Comparison of ENCODE assay signal across 19 cellular contexts in the genomic region with DNA sequence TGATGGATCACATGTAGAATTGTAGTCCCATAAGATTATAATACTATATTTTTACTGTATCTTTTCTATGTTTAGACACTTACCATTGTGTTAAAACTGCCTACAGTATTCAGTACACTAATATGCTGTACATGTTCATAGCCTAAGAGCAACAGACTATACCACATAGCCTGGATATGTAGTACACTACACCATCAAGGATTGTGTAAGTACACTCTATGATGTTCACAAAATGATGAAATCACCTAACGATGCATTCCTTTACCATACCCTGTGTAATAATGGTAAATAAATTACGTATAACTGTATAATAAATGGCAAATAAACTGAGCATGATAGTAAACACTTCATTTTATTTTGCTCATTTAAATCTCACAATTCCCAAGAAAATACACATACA.
DNase-seq lines count a peak whose midpoint lies in the region; ATAC-seq and TF ChIP-seq lines count a peak whose summit lies in the region.
"Had no signal": no experiment of that assay in that cellular context is flagged by ENCODE, and none has a peak within 500 bp of the region (broad histone marks: within the 10 kb centered on the region; RNA-seq: fewer than 3 reads in every experiment).

No MANE protein-coding gene starts in this region.

- H3K36me3 Mint-ChIP-seq in GM23338 (ENCODE audit: low read depth) = peaks cover 40% of the 10 kb centered on the region

- H3K36me3 ChIP-seq in ACC112 (ENCODE audit: insufficient read depth, low read length) (peaks cover 32% of the 10 kb centered on the region), SJSA1 (peaks cover 31% of the 10 kb centered on the region), psoas muscle (ENCODE audit: insufficient read depth in 1 of 2, low read depth in 1 of 2) (peaks cover 0 to 7% of the 10 kb centered on the region in 2 donors), GM23338 (ENCODE audit: insufficient read depth) (0 out of 2 replicates have a peak, but pooled peaks cover 6% of the 10 kb centered on the region)
- H3K36me3 ChIP-seq: HAP-1 had no signal

- H3K9me3 ChIP-seq in SJSA1 (replicated peaks) (peaks cover 9% of the 10 kb centered on the region), psoas muscle (no peaks in the 10 kb centered on the region)

- no peaks in the 10 kb centered on the region for H3K27me3 ChIP-seq in ACC112 (ENCODE audit: insufficient read depth, low read length)
- H3K27me3 ChIP-seq in SJSA1 (replicated peaks) = no peaks in the 10 kb centered on the region
- H3K27me3 ChIP-seq in psoas muscle (ENCODE audit: insufficient read depth in 3 of 3, low read length in 2 of 3) = no peaks in the 10 kb centered on the region
- no peaks in the 10 kb centered on the region for H3K27me3 ChIP-seq in GM23338 (ENCODE audit: insufficient read depth)

- peaks cover 20% of the 10 kb centered on the region for H3K79me2 ChIP-seq in ACC112 (ENCODE audit: control insufficient read depth, insufficient read depth, low read length, unreplicated experiment)
- 0 out of 2 replicates have a peak, but pooled peaks cover 6% of the 10 kb centered on the region for H3K79me2 ChIP-seq in GM23338 (replicated peaks; ENCODE audit: insufficient read depth)

- no peaks in the 10 kb centered on the region for H3K9me2 ChIP-seq in GM23338 (ENCODE audit: insufficient read depth)

- no peak overlapping the region for H3K4me3 Mint-ChIP-seq in GM23338
- H3K4me3 Mint-ChIP-seq: activated CD4-positive, alpha-beta T cell treated with anti-CD3 and anti-CD28 coated beads, Interleukin-2, amount 10 ng/mL, durations not matched to agents 24 days and 14 days; CD4-positive, alpha-beta memory T cell had no signal

- H3K27me3 Mint-ChIP-seq in GM23338 (ENCODE audit: insufficient read depth, low read depth, poor library complexity) = no peaks in the 10 kb centered on the region
- H3K27me3 Mint-ChIP-seq: activated CD4-positive, alpha-beta T cell treated with anti-CD3 and anti-CD28 coated beads, Interleukin-2, amount 10 ng/mL, durations not matched to agents 24 days and 14 days; CD4-positive, alpha-beta memory T cell; IgD-negative memory B cell had no signal

- H3K9me3 Mint-ChIP-seq in GM23338 = peaks cover 31% of the 10 kb centered on the region

- peak in 3 of 4 donors; percentile 49 to 67 (median 62) for ATAC-seq in psoas muscle
- no peak for ATAC-seq in GM23338

- H3K27ac Mint-ChIP-seq in GM23338 = no peak overlapping the region
- H3K27ac Mint-ChIP-seq: activated CD4-positive, alpha-beta T cell treated with anti-CD3 and anti-CD28 coated beads, Interleukin-2, amount 10 ng/mL, durations not matched to agents 24 days and 14 days; CD4-positive, alpha-beta memory T cell; IgD-negative memory B cell had no signal

- H3F3A ChIP-seq in GM23338 (replicated peaks; ENCODE audit: low read depth) = no peaks in the 10 kb centered on the region

- peaks cover 35% of the 10 kb centered on the region for H3K4me1 ChIP-seq in ACC112 (ENCODE audit: control insufficient read depth, insufficient read depth, low read length, unreplicated experiment)
- peaks cover 31% of the 10 kb centered on the region for H3K4me1 ChIP-seq in SJSA1 (replicated peaks)
- peaks cover 41% of the 10 kb centered on the region for H3K4me1 ChIP-seq in psoas muscle
- no peaks in the 10 kb centered on the region; the same call in 1 of the 2 replicates for H3K4me1 ChIP-seq in GM23338 (ENCODE audit: insufficient read depth)
- H3K4me1 ChIP-seq: HAP-1 had no signal

- DNase-seq in SJSA1 (ENCODE audit: low read depth in 1 of 2, low spot score in 2 of 2) (no peak), fibroblast of mammary gland (ENCODE audit: low read depth) (peak; percentile 16), psoas muscle (no peak), GM23338 (ENCODE audit: low spot score) (no peak), NCI-H526 treated with DMSO at 0.1 percent for 48 hours (lab: John Stamatoyannopoulos, UW) (no peak), T-helper 9 cell (no peak), NCI-H2081 treated with DMSO at 0.1 percent for 48 hours (lab: John Stamatoyannopoulos, UW) (no peak)
- DNase-seq: activated CD4-positive, alpha-beta T cell treated with anti-CD3 and anti-CD28 coated beads, Interleukin-2, amount 10 ng/mL, durations not matched to agents 24 days and 14 days; anterior cingulate cortex; CD4-positive, alpha-beta memory T cell; DMS79; lower lobe of right lung; MM.1S; NCI-H187 treated with DMSO at 0.1 percent for 48 hours; NCI-H446 treated with DMSO at 0.1 percent for 48 hours; RPMI8226 had no signal

- H3K4me3 ChIP-seq in ACC112 (ENCODE audit: low read depth, low read length) (no peak overlapping the region), SJSA1 (no peak overlapping the region), fibroblast of mammary gland (ENCODE audit: control insufficient read depth, low read depth, low read length) (no peak overlapping the region), psoas muscle (peak overlapping the region; percentile 9), GM23338 (no peak overlapping the region)
- H3K4me3 ChIP-seq: HAP-1, lower lobe of right lung had no signal

- H4K20me1 ChIP-seq in GM23338 (replicated peaks; ENCODE audit: insufficient read depth) = no peaks in the 10 kb centered on the region

- TF ChIP-seq CTCF in fibroblast of mammary gland (conservative IDR thresholded peaks at IDR 0.05; ENCODE audit: control insufficient read depth, insufficient read depth, low read depth, low read length) (no peak), psoas muscle (IDR thresholded peaks at IDR 0.05) (no peak), GM23338 (conservative IDR thresholded peaks at IDR 0.05; ENCODE audit: low read depth in 2 of 2) (no peak)

- intact Hi-C loops in psoas muscle (cut with DNase I) = loop anchor here in 1 of 2 donors (2.0 kb wide), 1 partner anchor 61 kb away; a partner anchor contains a TSS

- H3K27ac ChIP-seq in ACC112 (ENCODE audit: low read depth, low read length) = peak overlapping the region; percentile 65
- H3K27ac ChIP-seq in SJSA1 = peak overlapping the region; percentile 81
- peak overlapping the region; percentile 96 for H3K27ac ChIP-seq in psoas muscle
- H3K27ac ChIP-seq in GM23338 (ENCODE audit: low read depth) = no peak overlapping the region
- H3K27ac ChIP-seq: lower lobe of right lung had no signal

- WGBS in psoas muscle, 3 donors = 84 to 89% (median 85%) methylated on average over 2 of the region's 2 CpGs

- no peak overlapping the region for H2AFZ ChIP-seq in ACC112 (ENCODE audit: low read length, unreplicated experiment)
- H2AFZ ChIP-seq in GM23338 = no peak overlapping the region

- peaks cover 8% of the 10 kb centered on the region for H3K4me1 Mint-ChIP-seq in GM23338

- no peak overlapping the region for H3K4me2 ChIP-seq in GM23338

TF ChIP-seq in GM23338, 12 proteins besides CTCF, POLR2A, EP300 and RAD21 (continues in another document):
- no peak for TF ChIP-seq ZNF331 (CRISPR knock-in tag; IDR thresholded peaks at IDR 0.05; ENCODE audit: low read depth)
